In genomic region chrX:66900886-66901285, GRCh38 we compare ENCODE assay signal across 38 cellular contexts.
"Had no signal": no experiment of that assay in that cellular context is flagged by ENCODE, and none has a peak within 500 bp of the region (broad histone marks: within the 10 kb centered on the region; RNA-seq: fewer than 3 reads in every experiment).

No MANE protein-coding gene starts in this region.

- H3K36me3 Mint-ChIP-seq: activated CD4-positive, alpha-beta memory T cell treated with anti-CD3 and anti-CD28 coated beads for 36 hours; activated CD8-positive, alpha-beta memory T cell treated with anti-CD3 and anti-CD28 coated beads, Interleukin-2, amount 10 ng/mL, durations not matched to agents 7 days and 5 days; activated naive CD4-positive, alpha-beta T cell treated with anti-CD3 and anti-CD28 coated beads, Interleukin-2, amount 50 U/mL, for 24 hours; activated naive CD8-positive, alpha-beta T cell treated with anti-CD3 and anti-CD28 coated beads for 36 hours; brain had no signal

- ATAC-seq: activated CD4-positive, alpha-beta T cell treated with anti-CD3 and anti-CD28 coated beads for 36 hours; activated CD8-positive, alpha-beta memory T cell treated with anti-CD3 and anti-CD28 coated beads, Interleukin-2, amount 10 ng/mL, durations not matched to agents 7 days and 5 days; activated CD8-positive, alpha-beta T cell treated with anti-CD3 and anti-CD28 coated beads, Interleukin-2, amount 10 ng/mL, durations not matched to agents 7 days and 5 days; activated naive CD8-positive, alpha-beta T cell treated with anti-CD3 and anti-CD28 coated beads, Interleukin-2, amount 50 U/mL, for 24 hours; esophagus mucosa; T-helper 17 cell had no signal

- H3K4me1 Mint-ChIP-seq: activated B cell treated with CpG ODN at 0.5 μM for 24 hours; activated CD4-positive, alpha-beta T cell treated with anti-CD3 and anti-CD28 coated beads for 36 hours; activated CD4-positive, alpha-beta T cell treated with anti-CD3 and anti-CD28 coated beads, Interleukin-2, amount 10 ng/mL, durations not matched to agents 24 days and 14 days; activated CD8-positive, alpha-beta memory T cell treated with anti-CD3 and anti-CD28 coated beads, Interleukin-2, amount 10 ng/mL, durations not matched to agents 7 days and 5 days; activated naive CD4-positive, alpha-beta T cell treated with anti-CD3 and anti-CD28 coated beads, Interleukin-2, amount 50 U/mL, for 24 hours; activated naive CD8-positive, alpha-beta T cell treated with anti-CD3 and anti-CD28 coated beads for 36 hours; activated naive CD8-positive, alpha-beta T cell treated with anti-CD3 and anti-CD28 coated beads, Interleukin-2, amount 50 U/mL, for 24 hours; brain; endodermal cell; T-helper 17 cell had no signal

- H3K4me3 Mint-ChIP-seq: activated B cell treated with CpG ODN at 0.5 μM for 24 hours; activated CD4-positive, alpha-beta memory T cell treated with anti-CD3 and anti-CD28 coated beads for 36 hours; activated CD4-positive, alpha-beta T cell treated with anti-CD3 and anti-CD28 coated beads for 36 hours; activated CD4-positive, alpha-beta T cell treated with anti-CD3 and anti-CD28 coated beads, Interleukin-2, amount 10 ng/mL, durations not matched to agents 24 days and 14 days; activated CD8-positive, alpha-beta memory T cell treated with anti-CD3 and anti-CD28 coated beads, Interleukin-2, amount 10 ng/mL, durations not matched to agents 7 days and 5 days; activated CD8-positive, alpha-beta T cell treated with anti-CD3 and anti-CD28 coated beads, Interleukin-2, amount 10 ng/mL, durations not matched to agents 7 days and 5 days; activated naive CD4-positive, alpha-beta T cell treated with anti-CD3 and anti-CD28 coated beads for 36 hours; activated naive CD4-positive, alpha-beta T cell treated with anti-CD3 and anti-CD28 coated beads, Interleukin-2, amount 50 U/mL, for 24 hours; activated naive CD8-positive, alpha-beta T cell treated with anti-CD3 and anti-CD28 coated beads for 36 hours; activated naive CD8-positive, alpha-beta T cell treated with anti-CD3 and anti-CD28 coated beads, Interleukin-2, amount 50 U/mL, for 24 hours; activated T-helper 1 cell treated with anti-CD3 and anti-CD28 coated beads, Interleukin-12 subunit alpha, Interleukin-12 subunit beta, Interleukin-2, Interleukin-4 antibody, amounts not matched to agents 30 ng/mL and 10 ng/mL and 1 ng/mL, durations not matched to agents 14 hours and 24 hours and 36 hours; brain; dendritic cell treated with granulocyte-macrophage colony-stimulating factor and Interleukin-4, amounts not matched to agents 40 ng/mL and 50 ng/mL, for 4 days; endodermal cell; T-helper 17 cell; T-helper 2 cell treated with Interferon-gamma antibody and Interleukin-4, amounts not matched to agents 5 μg/mL and 100 μg/mL, for 36 hours had no signal

- H3K27me3 Mint-ChIP-seq: activated B cell treated with CpG ODN at 0.5 μM for 24 hours; activated CD4-positive, alpha-beta memory T cell treated with anti-CD3 and anti-CD28 coated beads for 36 hours; activated CD4-positive, alpha-beta T cell treated with anti-CD3 and anti-CD28 coated beads for 36 hours; activated CD4-positive, alpha-beta T cell treated with anti-CD3 and anti-CD28 coated beads, Interleukin-2, amount 10 ng/mL, durations not matched to agents 24 days and 14 days; activated CD8-positive, alpha-beta memory T cell treated with anti-CD3 and anti-CD28 coated beads, Interleukin-2, amount 10 ng/mL, durations not matched to agents 7 days and 5 days; activated naive CD4-positive, alpha-beta T cell treated with anti-CD3 and anti-CD28 coated beads, Interleukin-2, amount 50 U/mL, for 24 hours; activated naive CD8-positive, alpha-beta T cell treated with anti-CD3 and anti-CD28 coated beads for 36 hours; activated naive CD8-positive, alpha-beta T cell treated with anti-CD3 and anti-CD28 coated beads, Interleukin-2, amount 50 U/mL, for 24 hours; dendritic cell treated with granulocyte-macrophage colony-stimulating factor and Interleukin-4, amounts not matched to agents 40 ng/mL and 50 ng/mL, for 4 days; T-helper 17 cell had no signal

- H3K9me3 ChIP-seq: adrenal gland, breast epithelium had no signal

- H3K36me3 ChIP-seq: adrenal gland, breast epithelium, cardiac muscle cell, WERI-Rb-1 had no signal

- FAIRE-seq: frontal cortex had no signal

- H3K27me3 ChIP-seq: cardiac muscle cell had no signal

- H3K9me3 Mint-ChIP-seq: activated B cell treated with CpG ODN at 0.5 μM for 24 hours; activated CD4-positive, alpha-beta memory T cell treated with anti-CD3 and anti-CD28 coated beads for 36 hours; activated CD4-positive, alpha-beta T cell treated with anti-CD3 and anti-CD28 coated beads, Interleukin-2, amount 10 ng/mL, durations not matched to agents 24 days and 14 days; activated naive CD4-positive, alpha-beta T cell treated with anti-CD3 and anti-CD28 coated beads for 36 hours; activated naive CD4-positive, alpha-beta T cell treated with anti-CD3 and anti-CD28 coated beads, Interleukin-2, amount 50 U/mL, for 24 hours; activated naive CD8-positive, alpha-beta T cell treated with anti-CD3 and anti-CD28 coated beads for 36 hours; activated naive CD8-positive, alpha-beta T cell treated with anti-CD3 and anti-CD28 coated beads, Interleukin-2, amount 50 U/mL, for 24 hours; activated T-helper 1 cell treated with anti-CD3 and anti-CD28 coated beads, Interleukin-12 subunit alpha, Interleukin-12 subunit beta, Interleukin-2, Interleukin-4 antibody, amounts not matched to agents 30 ng/mL and 10 ng/mL and 1 ng/mL, durations not matched to agents 14 hours and 24 hours and 36 hours; activated T-helper 2 cell treated with anti-CD3 and anti-CD28 coated beads, Interferon-gamma antibody, Interleukin-2, Interleukin-4, amounts not matched to agents 10 μg/mL and 5 μg/mL and 100 μg/mL, durations not matched to agents 14 hours and 24 hours and 36 hours; brain; dendritic cell treated with granulocyte-macrophage colony-stimulating factor and Interleukin-4, amounts not matched to agents 40 ng/mL and 50 ng/mL, for 4 days; T-helper 2 cell treated with Interferon-gamma antibody and Interleukin-4, amounts not matched to agents 5 μg/mL and 100 μg/mL, for 36 hours had no signal

- H3K27ac ChIP-seq: adrenal gland, breast epithelium, cardiac muscle cell, coronary artery, dorsolateral prefrontal cortex had no signal

- H3K27ac Mint-ChIP-seq: activated B cell treated with CpG ODN at 0.5 μM for 24 hours; activated CD4-positive, alpha-beta memory T cell treated with anti-CD3 and anti-CD28 coated beads for 36 hours; activated CD4-positive, alpha-beta T cell treated with anti-CD3 and anti-CD28 coated beads for 36 hours; activated CD4-positive, alpha-beta T cell treated with anti-CD3 and anti-CD28 coated beads, Interleukin-2, amount 10 ng/mL, durations not matched to agents 24 days and 14 days; activated CD8-positive, alpha-beta memory T cell treated with anti-CD3 and anti-CD28 coated beads, Interleukin-2, amount 10 ng/mL, durations not matched to agents 7 days and 5 days; activated CD8-positive, alpha-beta T cell treated with anti-CD3 and anti-CD28 coated beads, Interleukin-2, amount 10 ng/mL, durations not matched to agents 7 days and 5 days; activated naive CD4-positive, alpha-beta T cell treated with anti-CD3 and anti-CD28 coated beads for 36 hours; activated naive CD4-positive, alpha-beta T cell treated with anti-CD3 and anti-CD28 coated beads, Interleukin-2, amount 50 U/mL, for 24 hours; activated naive CD8-positive, alpha-beta T cell treated with anti-CD3 and anti-CD28 coated beads for 36 hours; activated naive CD8-positive, alpha-beta T cell treated with anti-CD3 and anti-CD28 coated beads, Interleukin-2, amount 50 U/mL, for 24 hours; activated T-helper 1 cell treated with anti-CD3 and anti-CD28 coated beads, Interleukin-12 subunit alpha, Interleukin-12 subunit beta, Interleukin-2, Interleukin-4 antibody, amounts not matched to agents 30 ng/mL and 10 ng/mL and 1 ng/mL, durations not matched to agents 14 hours and 24 hours and 36 hours; activated T-helper 2 cell treated with anti-CD3 and anti-CD28 coated beads, Interferon-gamma antibody, Interleukin-2, Interleukin-4, amounts not matched to agents 10 μg/mL and 5 μg/mL and 100 μg/mL, durations not matched to agents 14 hours and 24 hours and 36 hours; brain; dendritic cell treated with granulocyte-macrophage colony-stimulating factor and Interleukin-4, amounts not matched to agents 40 ng/mL and 50 ng/mL, for 4 days; endodermal cell; T-helper 17 cell; T-helper 2 cell treated with Interferon-gamma antibody and Interleukin-4, amounts not matched to agents 5 μg/mL and 100 μg/mL, for 36 hours had no signal

- DNase-seq: activated B cell treated with CpG ODN at 0.5 μM for 24 hours; activated CD4-positive, alpha-beta memory T cell treated with anti-CD3 and anti-CD28 coated beads for 36 hours; activated CD4-positive, alpha-beta T cell treated with anti-CD3 and anti-CD28 coated beads for 36 hours; activated CD4-positive, alpha-beta T cell treated with anti-CD3 and anti-CD28 coated beads, Interleukin-2, amount 10 ng/mL, durations not matched to agents 24 days and 14 days; activated CD4-positive, CD25-positive, alpha-beta regulatory T cell treated with anti-CD3 and anti-CD28 coated beads, Interleukin-2, amount 50 U/mL, for 72 hours; activated CD8-positive, alpha-beta memory T cell treated with anti-CD3 and anti-CD28 coated beads, Interleukin-2, amount 10 ng/mL, durations not matched to agents 7 days and 5 days; activated CD8-positive, alpha-beta memory T cell treated with anti-CD3 and anti-CD28 coated beads, Interleukin-2, amount 50 U/mL, for 4 hours; activated CD8-positive, alpha-beta T cell treated with anti-CD3 and anti-CD28 coated beads, Interleukin-2, amount 10 ng/mL, durations not matched to agents 7 days and 5 days; activated effector memory CD4-positive, alpha-beta T cell treated with anti-CD3 and anti-CD28 coated beads, Interleukin-2, amount 50 U/mL, for 16 hours; activated naive CD4-positive, alpha-beta T cell treated with anti-CD3 and anti-CD28 coated beads for 36 hours; activated naive CD8-positive, alpha-beta T cell treated with anti-CD3 and anti-CD28 coated beads for 36 hours; activated naive CD8-positive, alpha-beta T cell treated with anti-CD3 and anti-CD28 coated beads, Interleukin-2, amount 50 U/mL, for 24 hours; activated T-cell treated with anti-CD3 and anti-CD28 coated beads, Interleukin-2, amount 50 U/mL, for 1 hour; activated T-cell treated with anti-CD3 and anti-CD28 coated beads, Interleukin-2, amount 50 U/mL, for 48 hours; adrenal gland; amygdala; aorta; central memory CD4-positive, alpha-beta T cell; cerebellar nuclear complex; dorsolateral prefrontal cortex; effector memory CD4-positive, alpha-beta T cell; endodermal cell; foreskin fibroblast; head of caudate nucleus; T-helper 1 cell; T-helper 17 cell; WERI-Rb-1 had no signal

- H3K4me1 ChIP-seq: adrenal gland, breast epithelium had no signal

- H3K4me3 ChIP-seq: adrenal gland, breast epithelium, cardiac muscle cell, coronary artery, dorsolateral prefrontal cortex had no signal
